ENCODE assay signal across 15 cellular contexts in genomic region chr19:54272187-54272586, GRCh38. TPM values are rescaled to one million over a fixed set of nuclear protein-coding genes. Genes with fewer than 3 reads are reported as not detected.
DNase-seq lines count a peak whose midpoint lies in the region; ATAC-seq and TF ChIP-seq lines count a peak whose summit lies in the region.
"Not testable (repeated sequence)": the region's sequence is repeated elsewhere in the genome, so short reads cannot be mapped to it uniquely, and the experiment has no call there.
"Had no signal": no experiment of that assay in that cellular context is flagged by ENCODE, and none has a peak within 500 bp of the region (broad histone marks: within the 10 kb centered on the region; RNA-seq: fewer than 3 reads in every experiment).

No MANE protein-coding gene starts in this region.

- H3K36me3 ChIP-seq in BLaER1 treated with 17β-estradiol and CSF1 and Interleukin-3, amounts not matched to agents 10 nM and 100 nM = peaks cover 0 to 39% (median 31%) of the 10 kb centered on the region in 11 experiments; a peak in 16 of 22 replicates
- H3K36me3 ChIP-seq in right lobe of liver; naive thymus-derived CD4-positive, alpha-beta T cell (ENCODE audit: control insufficient read depth in 2 of 3, insufficient read depth in 3 of 3, low read length in 3 of 3); sigmoid colon; upper lobe of left lung: not testable (repeated sequence)

- not testable (repeated sequence) for ATAC-seq in activated B cell treated with CpG ODN at 0.5 μM for 24 hours (ENCODE audit: low read depth)
- ATAC-seq in left ventricle myocardium superior = peak; percentile 14
- peak in 3 of 4 donors; percentile 13 to 42 (median 30) for ATAC-seq in right lobe of liver
- peak; percentile 40 for ATAC-seq in naive thymus-derived CD4-positive, alpha-beta T cell
- ATAC-seq in upper lobe of left lung (ENCODE audit: low FRiP score in 2 of 2) = peak; percentile 36 to 53

- H4K20me1 ChIP-seq in BLaER1 treated with 17β-estradiol and CSF1 and Interleukin-3, amounts not matched to agents 10 nM and 100 nM = peaks cover 0 to 25% (median 4%) of the 10 kb centered on the region in 11 experiments; a peak in 9 of 22 replicates

- H3K27me3 Mint-ChIP-seq in activated B cell treated with CpG ODN at 0.5 μM for 24 hours = peaks cover 16% of the 10 kb centered on the region
- peaks cover 5 to 40% (median 15%) of the 10 kb centered on the region in 5 donors for H3K27me3 Mint-ChIP-seq in naive thymus-derived CD4-positive, alpha-beta T cell

- H3K27ac Mint-ChIP-seq in activated B cell treated with CpG ODN at 0.5 μM for 24 hours; naive thymus-derived CD4-positive, alpha-beta T cell: not testable (repeated sequence)

- POLR2A ChIA-PET in activated B cell treated with CpG ODN at 0.5 μM for 24 hours (lab: Charles Lee) = interaction anchor here (0.6 kb wide), 1 partner anchor 1137 kb away, joined by 4 read pairs; no protein-coding TSS in a partner anchor
- POLR2A ChIA-PET in naive thymus-derived CD4-positive, alpha-beta T cell (lab: Charles Lee) = not testable (repeated sequence)

- peaks cover 18 to 73% (median 35%) of the 10 kb centered on the region in 10 experiments for H3K4me1 ChIP-seq in BLaER1 treated with 17β-estradiol and CSF1 and Interleukin-3, amounts not matched to agents 10 nM and 100 nM
- H3K4me1 ChIP-seq in right lobe of liver; naive thymus-derived CD4-positive, alpha-beta T cell (ENCODE audit: control insufficient read depth in 2 of 2, insufficient read depth in 2 of 2, low read length in 2 of 2); sigmoid colon; upper lobe of left lung: not testable (repeated sequence)

- not testable (repeated sequence) for TF ChIP-seq POLR2A in right lobe of liver (IDR thresholded peaks at IDR 0.05); sigmoid colon (IDR thresholded peaks at IDR 0.05); upper lobe of left lung (IDR thresholded peaks at IDR 0.05)

- peak overlapping the region in 6 of 11 experiments; percentile 38 to 81 (median 66); a peak in 10 of 22 replicates for H3K27ac ChIP-seq in BLaER1 treated with 17β-estradiol and CSF1 and Interleukin-3, amounts not matched to agents 10 nM and 100 nM
- not testable (repeated sequence) for H3K27ac ChIP-seq in coronary artery; right lobe of liver; naive thymus-derived CD4-positive, alpha-beta T cell (ENCODE audit: low read depth, low read length); sigmoid colon
- peak overlapping the region in 3 of 4 donors; percentile 21 to 56 (median 49) for H3K27ac ChIP-seq in upper lobe of left lung

- peak overlapping the region; percentile 50 to 100 (median 66) for H3K4me2 ChIP-seq in BLaER1 treated with 17β-estradiol and CSF1 and Interleukin-3, amounts not matched to agents 10 nM and 100 nM

- H3K4me1 Mint-ChIP-seq in activated B cell treated with CpG ODN at 0.5 μM for 24 hours = peaks cover 19% of the 10 kb centered on the region
- H3K4me1 Mint-ChIP-seq in naive thymus-derived CD4-positive, alpha-beta T cell = not testable (repeated sequence)

- H3K9me3 ChIP-seq in BLaER1 treated with 17β-estradiol and CSF1 and Interleukin-3, amounts not matched to agents 10 nM and 100 nM (replicated peaks in 1 of 11); right lobe of liver; naive thymus-derived CD4-positive, alpha-beta T cell (ENCODE audit: control insufficient read depth in 2 of 3, low read length in 3 of 3); sigmoid colon; upper lobe of left lung: not testable (repeated sequence)

- H3K4me3 Mint-ChIP-seq in activated B cell treated with CpG ODN at 0.5 μM for 24 hours = peak overlapping the region; percentile 53
- H3K4me3 Mint-ChIP-seq in naive thymus-derived CD4-positive, alpha-beta T cell = not testable (repeated sequence)

- not testable (repeated sequence) for H3K36me3 Mint-ChIP-seq in activated B cell treated with CpG ODN at 0.5 μM for 24 hours (ENCODE audit: low read depth); naive thymus-derived CD4-positive, alpha-beta T cell

- WGBS in right lobe of liver (ENCODE audit: insufficient coverage, low coverage, low lambda C conversion rate, missing lambda C conversion rate) = 72% methylated on average over 3 of the region's 4 CpGs
- 46 to 59% methylated on average over 4 of the region's 4 CpGs for WGBS in sigmoid colon, 2 donors
- WGBS in upper lobe of left lung, 2 donors = 52 to 60% methylated on average over 4 of the region's 4 CpGs

- CTCF ChIA-PET in activated B cell treated with CpG ODN at 0.5 μM for 24 hours (lab: Charles Lee); naive thymus-derived CD4-positive, alpha-beta T cell (lab: Charles Lee): not testable (repeated sequence)

- H3K27me3 ChIP-seq in BLaER1 treated with 17β-estradiol and CSF1 and Interleukin-3, amounts not matched to agents 10 nM and 100 nM; right lobe of liver; naive thymus-derived CD4-positive, alpha-beta T cell (ENCODE audit: control insufficient read depth in 2 of 2, insufficient read depth in 2 of 2, low read length in 2 of 2); upper lobe of left lung: not testable (repeated sequence)
- peaks cover 0 to 12% (median 0%) of the 10 kb centered on the region in 3 donors for H3K27me3 ChIP-seq in sigmoid colon

- not testable (repeated sequence) for TF ChIP-seq CTCF in activated B cell treated with CpG ODN at 0.5 μM for 24 hours (IDR thresholded peaks at IDR 0.05); coronary artery (IDR thresholded peaks at IDR 0.05); right lobe of liver (IDR thresholded peaks at IDR 0.05); sigmoid colon (IDR thresholded peaks at IDR 0.05); upper lobe of left lung (IDR thresholded peaks at IDR 0.05)

- intact Hi-C loops in activated B cell treated with CpG ODN at 0.5 μM for 24 hours (cut with micrococcal nuclease); left ventricle myocardium superior (cut with micrococcal nuclease); right lobe of liver (cut with DNase I); naive thymus-derived CD4-positive, alpha-beta T cell (cut with micrococcal nuclease); sigmoid colon (cut with DNase I): not testable (repeated sequence)

- not testable (repeated sequence) for H3K9me3 Mint-ChIP-seq in activated B cell treated with CpG ODN at 0.5 μM for 24 hours; naive thymus-derived CD4-positive, alpha-beta T cell

- H3K9ac ChIP-seq in BLaER1 treated with 17β-estradiol and CSF1 and Interleukin-3, amounts not matched to agents 10 nM and 100 nM = peak overlapping the region in 4 of 11 experiments; percentile 9 to 68 (median 64); a peak in 7 of 22 replicates

- not testable (repeated sequence) for TF ChIP-seq EP300 in sigmoid colon (IDR thresholded peaks at IDR 0.05); upper lobe of left lung (IDR thresholded peaks at IDR 0.05)

- not testable (repeated sequence) for DNase-seq in activated B cell treated with CpG ODN at 0.5 μM for 24 hours; left ventricle myocardium superior; right lobe of liver; naive thymus-derived CD4-positive, alpha-beta T cell; upper lobe of left lung
- peak; percentile 62 for DNase-seq in coronary artery (ENCODE audit: low spot score)
- DNase-seq in sigmoid colon = peak; percentile 62

- H3K4me3 ChIP-seq in BLaER1 treated with 17β-estradiol and CSF1 and Interleukin-3, amounts not matched to agents 10 nM and 100 nM = 0 out of 20 replicates have a peak overlapping the region, but pooled peaks of 1 of the 10 experiments have one; percentile 14
- H3K4me3 ChIP-seq in coronary artery; right lobe of liver; naive thymus-derived CD4-positive, alpha-beta T cell (ENCODE audit: low read length); sigmoid colon; upper lobe of left lung: not testable (repeated sequence)

RNA-seq across cellular contexts. Expression of gene LILRB2, which starts 8.7 kb away (rescaled TPM):
- 7.6 and 7.9 TPM in 2 replicates for total RNA-seq in activated B cell treated with CpG ODN at 0.5 μM for 24 hours
- 2.7 TPM for total RNA-seq in left ventricle myocardium superior
- total RNA-seq in right lobe of liver = 1 to 10 TPM; 1.6 to 9.8 (median 3.0) TPM
- 100 to 1,000 TPM in 1 of 5 experiments, 10 to 100 TPM in 1, 1 to 10 TPM in 2, not detected in 1; 1.5 to 131 (median 6.0) TPM for total RNA-seq in naive thymus-derived CD4-positive, alpha-beta T cell
- under 1 TPM in 1 of 2 donors, not detected in 1; 0.12 TPM for polyA plus RNA-seq in naive thymus-derived CD4-positive, alpha-beta T cell
- 1 to 10 TPM; 2.5 to 5.0 (median 3.5) TPM for total RNA-seq in sigmoid colon
- polyA plus RNA-seq in sigmoid colon = 1 to 10 TPM; 2.4 to 5.9 (median 5.5) TPM
- 10 to 100 TPM; 11.2 to 37.0 (median 22.7) TPM for total RNA-seq in upper lobe of left lung
- total RNA-seq: A673, Daoy, GM23248, H4, HepG2 had no signal
- polyA plus RNA-seq: AG04450; CD4-positive, alpha-beta memory T cell; GM23248; HepG2 had no signal

RNA-seq across cellular contexts. Expression of gene LILRB5, which starts 15.1 kb away (rescaled TPM):
- total RNA-seq in activated B cell treated with CpG ODN at 0.5 μM for 24 hours = 0.24 and 0.38 TPM in 2 replicates
- total RNA-seq in left ventricle myocardium superior = 5.5 TPM
- total RNA-seq in right lobe of liver = 10 to 100 TPM in 2 of 6 experiments, 1 to 10 TPM in 4; 2.7 to 19.7 (median 8.4) TPM
- total RNA-seq in naive thymus-derived CD4-positive, alpha-beta T cell = 1 to 10 TPM in 3 of 5 experiments, under 1 TPM in 1, not detected in 1; 0.08 to 1.8 (median 1.2) TPM
- polyA plus RNA-seq in naive thymus-derived CD4-positive, alpha-beta T cell = not detected
- 10 to 100 TPM in 3 of 4 donors, 1 to 10 TPM in 1; 8.4 to 23.5 (median 11.7) TPM for total RNA-seq in sigmoid colon
- 10 to 100 TPM in 1 of 3 donors, 1 to 10 TPM in 2; 2.2 to 27.0 (median 4.2) TPM for polyA plus RNA-seq in sigmoid colon
- 10 to 100 TPM in 2 of 6 donors, 1 to 10 TPM in 4; 5.1 to 54.5 (median 10.0) TPM for total RNA-seq in upper lobe of left lung
- total RNA-seq: A673, Daoy, GM23248, H4, HepG2 had no signal
- polyA plus RNA-seq: AG04450; CD4-positive, alpha-beta memory T cell; GM23248; HepG2 had no signal

RNA-seq across cellular contexts. Expression of gene LILRA6, which starts 29.6 kb away (rescaled TPM):
- total RNA-seq in activated B cell treated with CpG ODN at 0.5 μM for 24 hours (not detected in 2 replicates), left ventricle myocardium superior (2.3 TPM), right lobe of liver (1 to 10 TPM in 3 of 6 experiments, under 1 TPM in 3; 0.61 to 4.9 (median 0.98) TPM), sigmoid colon (1 to 10 TPM; 1.8 to 3.2 (median 2.3) TPM), upper lobe of left lung (10 to 100 TPM in 3 of 6 donors, 1 to 10 TPM in 3; 4.0 to 38.3 (median 15.2) TPM)
- 10 to 100 TPM in 1 of 5 experiments, 1 to 10 TPM in 1, under 1 TPM in 3; 0.24 to 27.0 (median 0.97) TPM for total RNA-seq in naive thymus-derived CD4-positive, alpha-beta T cell
- under 1 TPM; 0.12 to 0.36 TPM for polyA plus RNA-seq in naive thymus-derived CD4-positive, alpha-beta T cell
- polyA plus RNA-seq in sigmoid colon = 1 to 10 TPM; 1.2 to 2.3 (median 1.5) TPM
- total RNA-seq: A673, Daoy, GM23248, H4, HepG2 had no signal
- polyA plus RNA-seq: AG04450, GM23248, HepG2 had no signal

RNA-seq across cellular contexts. Expression of gene LILRA5, which starts 40.8 kb away (rescaled TPM):
- total RNA-seq in activated B cell treated with CpG ODN at 0.5 μM for 24 hours = 1.3 and 1.9 TPM in 2 replicates
- total RNA-seq in left ventricle myocardium superior = 1.2 TPM
- 1 to 10 TPM in 5 of 6 experiments, under 1 TPM in 1; 0.98 to 4.3 (median 1.9) TPM for total RNA-seq in right lobe of liver
- 10 to 100 TPM in 1 of 5 experiments, 1 to 10 TPM in 1, under 1 TPM in 2, not detected in 1; 0.32 to 82.1 (median 5.1) TPM for total RNA-seq in naive thymus-derived CD4-positive, alpha-beta T cell
- under 1 TPM in 1 of 2 donors, not detected in 1; 0.34 TPM for polyA plus RNA-seq in naive thymus-derived CD4-positive, alpha-beta T cell
- 1 to 10 TPM in 3 of 4 donors, not detected in 1; 2.0 to 6.7 (median 2.5) TPM for total RNA-seq in sigmoid colon
- 10 to 100 TPM in 1 of 3 donors, 1 to 10 TPM in 2; 5.1 to 14.6 (median 6.0) TPM for polyA plus RNA-seq in sigmoid colon
- total RNA-seq in upper lobe of left lung = 10 to 100 TPM in 3 of 6 donors, 1 to 10 TPM in 3; 3.1 to 34.9 (median 20.3) TPM
- total RNA-seq: A673, Daoy, GM23248, H4, HepG2 had no signal
- polyA plus RNA-seq: AG04450; CD4-positive, alpha-beta memory T cell; GM23248; HepG2 had no signal

RNA-seq across cellular contexts. Expression of gene LILRB3, which starts 49.4 kb away (rescaled TPM):
- 0.37 and 1.1 TPM in 2 replicates for total RNA-seq in activated B cell treated with CpG ODN at 0.5 μM for 24 hours
- 4.3 TPM for total RNA-seq in left ventricle myocardium superior
- total RNA-seq in right lobe of liver = 1 to 10 TPM; 1.3 to 8.7 (median 6.2) TPM
- total RNA-seq in naive thymus-derived CD4-positive, alpha-beta T cell = 10 to 100 TPM in 1 of 5 experiments, 1 to 10 TPM in 4; 1.9 to 76.4 (median 2.1) TPM
- under 1 TPM in 1 of 2 donors, not detected in 1; 0.40 TPM for polyA plus RNA-seq in naive thymus-derived CD4-positive, alpha-beta T cell
- total RNA-seq in sigmoid colon = 10 to 100 TPM; 12.5 to 19.3 (median 16.8) TPM
- 1 to 10 TPM; 4.2 to 7.2 (median 4.9) TPM for polyA plus RNA-seq in sigmoid colon
- 100 to 1,000 TPM in 1 of 6 donors, 10 to 100 TPM in 5; 43.4 to 106 (median 70.7) TPM for total RNA-seq in upper lobe of left lung
- total RNA-seq: A673, Daoy, GM23248, H4, HepG2 had no signal
- polyA plus RNA-seq: AG04450 had no signal
